ENCODE assay signal across 16 cellular contexts in genomic region chr9:90899287-90899686, GRCh38.
DNase-seq lines count a peak whose midpoint lies in the region; ATAC-seq, FAIRE-seq and TF ChIP-seq lines count a peak whose summit lies in the region.
"Had no signal": no experiment of that assay in that cellular context is flagged by ENCODE, and none has a peak within 500 bp of the region (broad histone marks: within the 10 kb centered on the region; RNA-seq: fewer than 3 reads in every experiment).

No MANE protein-coding gene starts in this region.

- peak; percentile 89 for FAIRE-seq in GM12891 (lab: Jason Lieb, UNC)
- FAIRE-seq in urothelium cell line (lab: Jason Lieb, UNC) = peak; percentile 94
- FAIRE-seq: GM19239 had no signal

- no peaks in the 10 kb centered on the region for H3K9me3 Mint-ChIP-seq in activated CD8-positive, alpha-beta memory T cell treated with anti-CD3 and anti-CD28 coated beads, Interleukin-2, amount 10 ng/mL, durations not matched to agents 7 days and 5 days (ENCODE audit: low read depth)
- H3K9me3 Mint-ChIP-seq: CD8-positive, alpha-beta T cell had no signal

- no peak for ATAC-seq in activated CD8-positive, alpha-beta memory T cell treated with anti-CD3 and anti-CD28 coated beads, Interleukin-2, amount 10 ng/mL, durations not matched to agents 7 days and 5 days
- ATAC-seq in GM18907 (IDR thresholded peaks at IDR 0.05; ENCODE audit: unreplicated experiment) = no peak
- ATAC-seq: CD8-positive, alpha-beta T cell had no signal

- DNase-seq in activated CD8-positive, alpha-beta memory T cell treated with anti-CD3 and anti-CD28 coated beads, Interleukin-2, amount 10 ng/mL, durations not matched to agents 7 days and 5 days = peak; percentile 11
- no peak for DNase-seq in activated CD8-positive, alpha-beta memory T cell treated with anti-CD3 and anti-CD28 coated beads, Interleukin-2, amount 50 U/mL, for 48 hours
- DNase-seq in GM12891 (ENCODE audit: insufficient read length, low spot score) (no peak), coronary artery (ENCODE audit: low spot score) (peak; percentile 9), urothelium cell line (ENCODE audit: low spot score) (no peak), NCI-H2107 (lab: John Stamatoyannopoulos, UW) (no peak)
- DNase-seq: 8988T; Calu3; CD8-positive, alpha-beta T cell; DMS79 treated with DMSO at 0.1 percent for 48 hours; GF-D8; IMR-90 had no signal

- no peak for TF ChIP-seq CTCF in coronary artery (IDR thresholded peaks at IDR 0.05)

- H3K27ac Mint-ChIP-seq in activated CD8-positive, alpha-beta memory T cell treated with anti-CD3 and anti-CD28 coated beads, Interleukin-2, amount 10 ng/mL, durations not matched to agents 7 days and 5 days = no peak overlapping the region
- H3K27ac Mint-ChIP-seq: CD8-positive, alpha-beta T cell had no signal

- H3K4me3 Mint-ChIP-seq in activated CD8-positive, alpha-beta memory T cell treated with anti-CD3 and anti-CD28 coated beads, Interleukin-2, amount 10 ng/mL, durations not matched to agents 7 days and 5 days = no peak overlapping the region
- H3K4me3 Mint-ChIP-seq: CD8-positive, alpha-beta T cell had no signal

- no peak overlapping the region for H3K27ac ChIP-seq in coronary artery
- H3K27ac ChIP-seq: BLaER1 treated with 17β-estradiol and CSF1 and Interleukin-3, amounts not matched to agents 10 nM and 100 nM had no signal

- H3K36me3 Mint-ChIP-seq in activated CD8-positive, alpha-beta memory T cell treated with anti-CD3 and anti-CD28 coated beads, Interleukin-2, amount 10 ng/mL, durations not matched to agents 7 days and 5 days = no peaks in the 10 kb centered on the region
- H3K36me3 Mint-ChIP-seq: CD8-positive, alpha-beta T cell had no signal

- no peaks in the 10 kb centered on the region for H3K4me1 Mint-ChIP-seq in activated CD8-positive, alpha-beta memory T cell treated with anti-CD3 and anti-CD28 coated beads, Interleukin-2, amount 10 ng/mL, durations not matched to agents 7 days and 5 days

- H3K27me3 Mint-ChIP-seq in activated CD8-positive, alpha-beta memory T cell treated with anti-CD3 and anti-CD28 coated beads, Interleukin-2, amount 10 ng/mL, durations not matched to agents 7 days and 5 days = peaks cover 3% of the 10 kb centered on the region

- no peak overlapping the region for H3K4me3 ChIP-seq in coronary artery
- H3K4me3 ChIP-seq: BLaER1 treated with 17β-estradiol and CSF1 and Interleukin-3, amounts not matched to agents 10 nM and 100 nM; HAP-1 had no signal

- CTCF ChIA-PET in activated CD8-positive, alpha-beta memory T cell treated with anti-CD3 and anti-CD28 coated beads, Interleukin-2, amount 10 ng/mL, durations not matched to agents 7 days and 5 days (lab: Charles Lee) = no interaction called here

- TF ChIP-seq POLR2A in GM12891 (IDR thresholded peaks at IDR 0.05; ENCODE audit: low read depth, low read length) = no peak

TF ChIP-seq in GM12891, 5 proteins besides CTCF, POLR2A, EP300 and RAD21:
- no peak for TF ChIP-seq PAX5 (IDR thresholded peaks at IDR 0.05; ENCODE audit: insufficient read depth, low read length, severe bottlenecking)
- no peak for TF ChIP-seq POU2F2 (IDR thresholded peaks at IDR 0.05; ENCODE audit: low read depth, low read length)
- no peak for TF ChIP-seq TAF1 (IDR thresholded peaks at IDR 0.05; ENCODE audit: low read depth, low read length)
- TF ChIP-seq SPI1 (IDR thresholded peaks at IDR 0.05; ENCODE audit: low read depth, low read length) = no peak
- no peak; the same call in 1 of the 2 replicates for TF ChIP-seq POLR2AphosphoS5 (IDR thresholded peaks at IDR 0.05; ENCODE audit: low read depth, low read length)

Comparison
In these comparisons a context has a peak if more than half of its experiments do, and no peak if none do; other contexts are left out.
1. DNase-seq: peak in activated CD8-positive, alpha-beta memory T cell treated with anti-CD3 and anti-CD28 coated beads, Interleukin-2, amount 10 ng/mL, durations not matched to agents 7 days and 5 days (single experiment) and coronary artery (single experiment); none in activated CD8-positive, alpha-beta memory T cell treated with anti-CD3 and anti-CD28 coated beads, Interleukin-2, amount 50 U/mL, for 48 hours (single experiment), GM12891 (single experiment), urothelium cell line (single experiment) and NCI-H2107 (single experiment).